In genomic region chrX:45070116-45071007, GRCh38 we compare ENCODE assay signal across 9 cellular contexts.
DNase-seq lines count a peak whose midpoint lies in the region; ATAC-seq and TF ChIP-seq lines count a peak whose summit lies in the region.
"Had no signal": no experiment of that assay in that cellular context is flagged by ENCODE, and none has a peak within 500 bp of the region (broad histone marks: within the 10 kb centered on the region; RNA-seq: fewer than 3 reads in every experiment).

No MANE protein-coding gene starts in this region.

- peak overlapping the region; percentile 82 for H3K27ac Mint-ChIP-seq in activated CD4-positive, alpha-beta memory T cell treated with anti-CD3 and anti-CD28 coated beads for 36 hours

- ATAC-seq in gastroesophageal sphincter, result no peak

- no peaks in the 10 kb centered on the region for H3K27me3 Mint-ChIP-seq in activated CD4-positive, alpha-beta memory T cell treated with anti-CD3 and anti-CD28 coated beads for 36 hours

- H3K4me3 Mint-ChIP-seq in activated CD4-positive, alpha-beta memory T cell treated with anti-CD3 and anti-CD28 coated beads for 36 hours, result peak overlapping the region; percentile 12

- H3K36me3 ChIP-seq in BJ (ENCODE audit: control insufficient read depth, insufficient read depth, low read length) (no peaks in the 10 kb centered on the region), gastroesophageal sphincter (peaks cover 0 to 9% of the 10 kb centered on the region in 2 donors)

- TF ChIP-seq CTCF in BJ (IDR thresholded peaks at IDR 0.05; ENCODE audit: insufficient read depth, low read depth, low read length), result peak; percentile 57
- peak; percentile 67 for TF ChIP-seq CTCF in GM12875 (IDR thresholded peaks at IDR 0.05; ENCODE audit: borderline replicate concordance, insufficient read depth, low read depth, low read length)
- peak; percentile 19 to 70 (median 46) for TF ChIP-seq CTCF in gastroesophageal sphincter (IDR thresholded peaks at IDR 0.05)

- DNase-seq in BJ (ENCODE audit: low read depth) (peak; percentile 4), NCI-H1417 treated with DMSO at 0.1 percent for 48 hours (lab: John Stamatoyannopoulos, UW) (peak; percentile 7), renal cortical epithelial cell (ENCODE audit: low read depth) (peak; percentile 55), mesenteric fat pad (ENCODE audit: low spot score) (no peak), mucosa of gallbladder (ENCODE audit: low spot score) (no peak)
- no peak for DNase-seq in activated CD4-positive, alpha-beta memory T cell treated with anti-CD3 and anti-CD28 coated beads for 36 hours

- intact Hi-C loops in activated CD4-positive, alpha-beta memory T cell treated with anti-CD3 and anti-CD28 coated beads for 36 hours (cut with micrococcal nuclease), result loop anchor here (5.0 kb wide), 3 partner anchors 73 to 198 kb away; partner anchors contain the start of gene KDM6A

- 7 to 34% methylated on average over 2 of the region's 2 CpGs for WGBS in gastroesophageal sphincter (ENCODE audit: low coverage in 1 of 2), 2 donors

- TF ChIP-seq POLR2A in gastroesophageal sphincter (IDR thresholded peaks at IDR 0.05), result no peak

- CTCF ChIA-PET in BJ (lab: Yijun Ruan, JAX), result interaction anchor here (0.6 to 1.9 kb wide), 5 partner anchors 10 to 196 kb away, joined by 3 to 5 read pairs (median 4); no protein-coding TSS in a partner anchor
- CTCF ChIA-PET in activated CD4-positive, alpha-beta memory T cell treated with anti-CD3 and anti-CD28 coated beads for 36 hours (lab: Charles Lee), result interaction anchor here (0.7 to 1.6 kb wide), 3 partner anchors 64 to 1338 kb away, joined by 3 to 5 read pairs (median 4); no protein-coding TSS in a partner anchor

- no peak for TF ChIP-seq EP300 in gastroesophageal sphincter (IDR thresholded peaks at IDR 0.05)

- peaks cover 6% of the 10 kb centered on the region for H3K9me3 Mint-ChIP-seq in activated CD4-positive, alpha-beta memory T cell treated with anti-CD3 and anti-CD28 coated beads for 36 hours

- no peak overlapping the region for H3K27ac ChIP-seq in gastroesophageal sphincter
- H3K27ac ChIP-seq: SJCRH30 had no signal

- H3K9me3 ChIP-seq in gastroesophageal sphincter, result no peaks in the 10 kb centered on the region
- H3K9me3 ChIP-seq: SJCRH30 had no signal

- POLR2A ChIA-PET in BJ (lab: Charles Lee), result no interaction called here
- POLR2A ChIA-PET in activated CD4-positive, alpha-beta memory T cell treated with anti-CD3 and anti-CD28 coated beads for 36 hours (lab: Charles Lee), result interaction anchor here (0.6 to 1.4 kb wide), 2 partner anchors 198 to 361 kb away, joined by 3 read pairs; partner anchors contain the start of gene KDM6A

- peaks cover 27% of the 10 kb centered on the region for H3K36me3 Mint-ChIP-seq in activated CD4-positive, alpha-beta memory T cell treated with anti-CD3 and anti-CD28 coated beads for 36 hours

- H3K4me3 ChIP-seq in BJ (ENCODE audit: low read depth, low read length), result no peak overlapping the region
- H3K4me3 ChIP-seq in GM12875 (ENCODE audit: low read depth, low read length), result no peak overlapping the region
- H3K4me3 ChIP-seq in gastroesophageal sphincter, result no peak overlapping the region
- H3K4me3 ChIP-seq: SJCRH30 had no signal

- H3K27me3 ChIP-seq in BJ (ENCODE audit: control insufficient read depth, insufficient read depth, low read length) (no peaks in the 10 kb centered on the region), gastroesophageal sphincter (no peaks in the 10 kb centered on the region)
- H3K27me3 ChIP-seq: SJCRH30 had no signal

- H3K4me1 ChIP-seq in gastroesophageal sphincter, result peaks cover 0 to 5% (median 0%) of the 10 kb centered on the region in 3 donors
- H3K4me1 ChIP-seq: SJCRH30 had no signal

- peaks cover 57% of the 10 kb centered on the region for H3K4me1 Mint-ChIP-seq in activated CD4-positive, alpha-beta memory T cell treated with anti-CD3 and anti-CD28 coated beads for 36 hours (ENCODE audit: low read depth)

Comparison
In these comparisons a context has a peak if more than half of its experiments do, and no peak if none do; other contexts are left out.
1. DNase-seq: peak in BJ (single experiment), NCI-H1417 treated with DMSO at 0.1 percent for 48 hours (single experiment) and renal cortical epithelial cell (single experiment); none in activated CD4-positive, alpha-beta memory T cell treated with anti-CD3 and anti-CD28 coated beads for 36 hours (single experiment), mesenteric fat pad (single experiment) and mucosa of gallbladder (single experiment).
2. Peak in every context shown above with its lines, with median percentiles within 50 percentile points of each other: CTCF ChIP-seq.